Comparison of ENCODE assay signal across 19 cellular contexts in genomic region chr12:92259291-92259690, GRCh38.
"Had no signal": no experiment of that assay in that cellular context is flagged by ENCODE, and none has a peak within 500 bp of the region (broad histone marks: within the 10 kb centered on the region; RNA-seq: fewer than 3 reads in every experiment).

No MANE protein-coding gene starts in this region.

- H3K4me1 ChIP-seq: esophagus muscularis mucosa, thyroid gland had no signal

- ATAC-seq: activated CD8-positive, alpha-beta memory T cell treated with anti-CD3 and anti-CD28 coated beads, Interleukin-2, amount 10 ng/mL, durations not matched to agents 7 days and 5 days; left ventricle myocardium superior; mucosa of descending colon; natural killer cell; stimulated activated naive B cell treated with anti-CD40 and anti-IgM and Interleukin-4, amounts not matched to agents 10 μg/mL and 1 μg/mL and 100 μg/mL, for 72 hours had no signal

- H3K4me3 ChIP-seq: esophagus muscularis mucosa, mucosa of descending colon, SK-N-MC, thyroid gland had no signal

- H3K27me3 Mint-ChIP-seq: activated CD8-positive, alpha-beta memory T cell treated with anti-CD3 and anti-CD28 coated beads, Interleukin-2, amount 10 ng/mL, durations not matched to agents 7 days and 5 days; memory B cell; stimulated activated naive B cell treated with anti-CD40 and anti-IgM and Interleukin-4, amounts not matched to agents 10 μg/mL and 1 μg/mL and 100 μg/mL, for 72 hours had no signal

- H3K9me3 ChIP-seq: esophagus muscularis mucosa, mucosa of descending colon, thyroid gland had no signal

- H3K4me3 Mint-ChIP-seq: activated CD8-positive, alpha-beta memory T cell treated with anti-CD3 and anti-CD28 coated beads, Interleukin-2, amount 10 ng/mL, durations not matched to agents 7 days and 5 days; memory B cell; natural killer cell; stimulated activated naive B cell treated with anti-CD40 and anti-IgM and Interleukin-4, amounts not matched to agents 10 μg/mL and 1 μg/mL and 100 μg/mL, for 72 hours had no signal

- DNase-seq: activated CD8-positive, alpha-beta memory T cell treated with anti-CD3 and anti-CD28 coated beads, Interleukin-2, amount 10 ng/mL, durations not matched to agents 7 days and 5 days; activated naive CD4-positive, alpha-beta T cell; activated T-cell treated with anti-CD3 and anti-CD28 coated beads, Interleukin-2, amount 50 U/mL, for 48 hours; hypothalamus; kidney glomerular epithelial cell; left ventricle myocardium superior; mucosa of descending colon; natural killer cell; stimulated activated CD4-positive, alpha-beta T cell treated with anti-CD3 and anti-CD28 coated beads, Interleukin-12 subunit alpha, Interleukin-12 subunit beta, amount 100 ng/mL, for 4 hours; stimulated activated CD4-positive, alpha-beta T cell treated with anti-CD3 and anti-CD28 coated beads, Interleukin-2, amount 100 ng/mL, for 24 hours; stimulated activated naive B cell treated with anti-CD40 and anti-IgM and Interleukin-4, amounts not matched to agents 10 μg/mL and 1 μg/mL and 100 μg/mL, for 72 hours; thyroid gland; WERI-Rb-1 had no signal

- FAIRE-seq: colon, endometrium, urothelium cell line had no signal

- H3K4me1 Mint-ChIP-seq: activated CD8-positive, alpha-beta memory T cell treated with anti-CD3 and anti-CD28 coated beads, Interleukin-2, amount 10 ng/mL, durations not matched to agents 7 days and 5 days had no signal

- H3K27ac Mint-ChIP-seq: activated CD8-positive, alpha-beta memory T cell treated with anti-CD3 and anti-CD28 coated beads, Interleukin-2, amount 10 ng/mL, durations not matched to agents 7 days and 5 days; memory B cell; natural killer cell; stimulated activated naive B cell treated with anti-CD40 and anti-IgM and Interleukin-4, amounts not matched to agents 10 μg/mL and 1 μg/mL and 100 μg/mL, for 72 hours had no signal

- H3K36me3 ChIP-seq: esophagus muscularis mucosa, thyroid gland, WERI-Rb-1 had no signal

- H3K27ac ChIP-seq: esophagus muscularis mucosa, SK-N-MC, thyroid gland, WERI-Rb-1 had no signal

- H3K9me3 Mint-ChIP-seq: natural killer cell had no signal

- H3K36me3 Mint-ChIP-seq: natural killer cell had no signal

- H3K27me3 ChIP-seq: esophagus muscularis mucosa, thyroid gland had no signal
